8 cellular contexts compared by ENCODE assay signal in the genomic region with DNA sequence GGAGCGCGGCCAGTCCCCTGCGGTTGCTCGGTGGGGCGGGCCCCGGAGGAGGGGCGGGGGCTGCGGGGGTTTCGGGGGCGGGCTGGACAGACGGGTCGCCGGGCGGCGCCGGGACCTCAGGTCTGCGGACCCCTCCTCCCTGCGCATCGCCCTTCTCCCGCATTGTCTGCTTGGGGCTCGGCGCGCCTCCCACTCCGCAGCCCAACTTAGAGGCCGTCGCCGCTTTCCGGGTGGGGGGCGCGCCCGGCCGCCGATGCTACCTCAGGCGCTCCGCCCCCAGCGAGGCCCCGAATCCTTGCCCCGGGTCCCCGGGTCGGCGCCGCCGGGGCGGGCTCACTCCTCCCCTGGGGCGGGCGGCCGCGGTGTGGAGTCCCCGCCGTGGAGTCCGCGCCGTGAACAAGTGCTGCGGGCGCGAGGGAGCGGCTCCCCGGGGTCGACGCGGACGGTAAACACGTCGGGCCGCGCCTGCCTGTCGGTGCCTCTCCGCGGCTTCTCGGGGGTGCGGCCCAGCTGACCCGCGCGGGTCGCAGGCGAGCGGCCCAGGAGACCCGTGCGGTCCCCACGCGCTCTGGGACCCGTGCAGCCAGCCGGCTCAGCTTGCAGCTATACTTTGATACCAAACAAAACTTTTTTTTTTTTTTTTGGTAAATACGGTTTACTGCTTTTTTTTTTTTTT. TPM values are rescaled to one million over a fixed set of nuclear protein-coding genes. Genes with fewer than 3 reads are reported as not detected.
DNase-seq lines count a peak whose midpoint lies in the region; ATAC-seq, FAIRE-seq and TF ChIP-seq lines count a peak whose summit lies in the region.

No MANE protein-coding gene starts in this region.

- H3K9me3 ChIP-seq in K562 (replicated peaks; ENCODE audit: control insufficient read depth, insufficient read depth, low read depth, low read length), result no peaks in the 10 kb centered on the region
- H3K9me3 ChIP-seq in kidney (ENCODE audit: control insufficient read depth in 1 of 2, low read length in 2 of 2), result no peaks in the 10 kb centered on the region

- H3K36me3 ChIP-seq in K562 (ENCODE audit: control insufficient read depth, insufficient read depth, low read length) (no peaks in the 10 kb centered on the region), kidney (ENCODE audit: control insufficient read depth in 1 of 2, insufficient read depth in 2 of 2, low read length in 2 of 2) (no peaks in the 10 kb centered on the region)

- peaks cover 21% of the 10 kb centered on the region for H3K36me3 Mint-ChIP-seq in T-helper 2 cell treated with Interferon-gamma antibody and Interleukin-4, amounts not matched to agents 5 μg/mL and 100 μg/mL, for 36 hours (ENCODE audit: low read depth)

- DNase-seq in NOMO-1 treated with DMSO at 0.1 percent for 48 hours (lab: John Stamatoyannopoulos, UW; ENCODE audit: unreplicated experiment) (peak; percentile 21), NOMO-1 treated with dmso at 0.1 percent for 144 hours (lab: John Stamatoyannopoulos, UW; ENCODE audit: unreplicated experiment) (no peak), K562 (ENCODE audit: extremely low read depth in 1 of 4, low spot score in 3 of 4) (peak in 3 of 4 experiments; percentile 6 to 33 (median 33)), kidney (peak; percentile 88), Ammon's horn (ENCODE audit: low spot score) (no peak)
- DNase-seq in T-helper 2 cell treated with Interferon-gamma antibody and Interleukin-4, amounts not matched to agents 5 μg/mL and 100 μg/mL, for 36 hours (ENCODE audit: low spot score), result peak; percentile 60
- peak; percentile 61 for DNase-seq in stimulated activated CD4-positive, alpha-beta T cell treated with anti-CD3 and anti-CD28 coated beads, Interleukin-4, amount 100 ng/mL, for 1 hour

- H3K9me1 ChIP-seq in K562 (ENCODE audit: control insufficient read depth, insufficient read depth, low read length), result no peaks in the 10 kb centered on the region

- H3K4me3 Mint-ChIP-seq in T-helper 2 cell treated with Interferon-gamma antibody and Interleukin-4, amounts not matched to agents 5 μg/mL and 100 μg/mL, for 36 hours, result peak overlapping the region; percentile 95

- H3K27me3 Mint-ChIP-seq in T-helper 2 cell treated with Interferon-gamma antibody and Interleukin-4, amounts not matched to agents 5 μg/mL and 100 μg/mL, for 36 hours (ENCODE audit: low read depth), result no peaks in the 10 kb centered on the region

- intact Hi-C loops in K562 (cut with micrococcal nuclease) (no loop called here), kidney (cut with DNase I) (no loop called here)

- peak overlapping the region; percentile 59; the same call in 1 of the 2 replicates for H2AFZ ChIP-seq in K562 (ENCODE audit: low read depth, low read length)

- CTCF ChIA-PET in K562 (lab: Yijun Ruan, JAX; ENCODE audit: low intra/inter-chr PET ratio), result no interaction called here

- H3K27ac ChIP-seq in K562 (ENCODE audit: extremely low read depth, low read depth, low read length), result no peak overlapping the region
- H3K27ac ChIP-seq in kidney (ENCODE audit: low read depth in 2 of 2, low read length in 2 of 2), result peak overlapping the region; percentile 64 to 75

- H3K4me1 Mint-ChIP-seq in T-helper 2 cell treated with Interferon-gamma antibody and Interleukin-4, amounts not matched to agents 5 μg/mL and 100 μg/mL, for 36 hours (ENCODE audit: low read depth), result peaks cover 46% of the 10 kb centered on the region

- TF ChIP-seq CTCF in K562 (IDR thresholded peaks at IDR 0.05 in 2 of 3, conservative IDR thresholded peaks at IDR 0.05 in 1 of 3; ENCODE audit: insufficient read depth in 2 of 3, low read depth in 1 of 3, low read length in 3 of 3) (no peak), kidney (IDR thresholded peaks at IDR 0.05; ENCODE audit: borderline replicate concordance, extremely low read depth, insufficient read depth) (no peak)

- 30% methylated on average over 28 of the region's 84 CpGs for WGBS in K562 (ENCODE audit: insufficient coverage, low coverage, missing lambda C conversion rate)

- no peaks in the 10 kb centered on the region for H4K20me1 ChIP-seq in K562 (replicated peaks; ENCODE audit: control insufficient read depth, insufficient read depth, low read length)

- in situ Hi-C loops in K562 (cut with MboI), result no loop called here

- BruUV-seq in K562 (replicated peaks; lab: Mats Ljungman, UMichigan), result no TSS peak

- peak; percentile 37 for ATAC-seq in HG03135 (IDR thresholded peaks at IDR 0.05; ENCODE audit: unreplicated experiment)
- peak; percentile 50 for ATAC-seq in K562

- H3K4me2 ChIP-seq in K562 (ENCODE audit: insufficient read depth, low read length), result 0 out of 2 replicates have a peak overlapping the region, but pooled peaks have one; percentile 58

- H3K27ac Mint-ChIP-seq in T-helper 2 cell treated with Interferon-gamma antibody and Interleukin-4, amounts not matched to agents 5 μg/mL and 100 μg/mL, for 36 hours, result peak overlapping the region; percentile 87

- peaks cover 3 to 9% of the 10 kb centered on the region in 2 experiments; a peak in 3 of 5 replicates for H3K4me1 ChIP-seq in K562 (replicated peaks in 1 of 2; ENCODE audit: control insufficient read depth in 2 of 2, insufficient read depth in 2 of 2, low read length in 2 of 2)
- H3K4me1 ChIP-seq in kidney (ENCODE audit: control insufficient read depth in 1 of 2, insufficient read depth in 1 of 2, low read depth in 1 of 2, low read length in 2 of 2), result peaks cover 0 to 8% of the 10 kb centered on the region in 2 donors

- H3K4me3 ChIP-seq in K562, result peak overlapping the region; percentile 28; the same call in 1 of the 2 replicates
- peak overlapping the region; percentile 52 to 59 for H3K4me3 ChIP-seq in kidney (ENCODE audit: low read length in 2 of 2)

- no peak for TF ChIP-seq POLR2A in K562 (conservative IDR thresholded peaks at IDR 0.05)

- H3K27me3 ChIP-seq in K562 (ENCODE audit: control insufficient read depth in 2 of 2, insufficient read depth in 2 of 2, low read length in 2 of 2), result peaks cover 6 to 12% of the 10 kb centered on the region in 2 experiments; a peak in 2 of 5 replicates

- no peaks in the 10 kb centered on the region for H3K9me3 Mint-ChIP-seq in T-helper 2 cell treated with Interferon-gamma antibody and Interleukin-4, amounts not matched to agents 5 μg/mL and 100 μg/mL, for 36 hours

- TF ChIP-seq RAD21 in K562 (CRISPR knock-in tag; conservative IDR thresholded peaks at IDR 0.05 in 1 of 2, IDR thresholded peaks at IDR 0.05 in 1 of 2), result no peak

- H3K9ac ChIP-seq in K562 (ENCODE audit: insufficient read depth in 1 of 2, low read depth in 2 of 2, low read length in 2 of 2) (peak overlapping the region in 1 of 2 experiments; percentile 84; a peak in 1 of 4 replicates), kidney (ENCODE audit: low read length in 2 of 2) (peak overlapping the region in 1 of 2 donors; percentile 64)

- FAIRE-seq in K562 (lab: Jason Lieb, UNC), result no peak
- no peak for FAIRE-seq in kidney (lab: Jason Lieb, UNC)

- TF ChIP-seq EP300 in K562 (IDR thresholded peaks at IDR 0.05; ENCODE audit: low read length), result no peak

- POLR2A ChIA-PET in K562 (lab: Yijun Ruan, JAX), result interaction anchor here (0.6 kb wide), 1 partner anchor 48 kb away, joined by 3 read pairs; no protein-coding TSS in a partner anchor

- no peaks in the 10 kb centered on the region for H3K79me2 ChIP-seq in K562 (ENCODE audit: control insufficient read depth, insufficient read depth, low read length)

TF ChIP-seq in K562, 482 proteins besides CTCF, POLR2A, EP300 and RAD21:
- TF ChIP-seq CREM (IDR thresholded peaks at IDR 0.05; ENCODE audit: low read depth) (no peak), RBM39 (optimal IDR thresholded peaks at IDR 0.05; ENCODE audit: low read depth, low read length) (no peak), SP2 (IDR thresholded peaks at IDR 0.05; ENCODE audit: extremely low read depth, low read depth, low read length, poor library complexity, severe bottlenecking) (no peak), NR2F6 (CRISPR knock-in tag; IDR thresholded peaks at IDR 0.05) (no peak), HSF4 (CRISPR knock-in tag; IDR thresholded peaks at IDR 0.05; ENCODE audit: borderline replicate concordance) (no peak)
- TF ChIP-seq, protein P1, sequence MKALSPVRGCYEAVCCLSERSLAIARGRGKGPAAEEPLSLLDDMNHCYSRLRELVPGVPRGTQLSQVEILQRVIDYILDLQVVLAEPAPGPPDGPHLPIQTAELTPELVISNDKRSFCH (CRISPR knock-in tag; IDR thresholded peaks at IDR 0.05), result no peak
- TF ChIP-seq, protein P1 (tag; IDR thresholded peaks at IDR 0.05), result no peak
- TF ChIP-seq, protein P2, sequence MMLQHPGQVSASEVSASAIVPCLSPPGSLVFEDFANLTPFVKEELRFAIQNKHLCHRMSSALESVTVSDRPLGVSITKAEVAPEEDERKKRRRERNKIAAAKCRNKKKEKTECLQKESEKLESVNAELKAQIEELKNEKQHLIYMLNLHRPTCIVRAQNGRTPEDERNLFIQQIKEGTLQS (IDR thresholded peaks at IDR 0.05), result no peak
- TF ChIP-seq, protein P2 (CRISPR knock-in tag; conservative IDR thresholded peaks at IDR 0.05), result no peak
TF ChIP-seq in K562: peak in this region for 0.

RNA-seq across cellular contexts. Expression of a gene that starts 0.6 kb away (rescaled TPM):
- total RNA-seq in K562 (2011; cell fraction: chromatin; rRNA removed; ENCODE audit: low replicate concordance), result 1.5 and 4.9 TPM in 2 replicates
- 0.53 and 3.8 TPM in 2 replicates for total RNA-seq in K562 (2011; cell fraction: nucleolus; rRNA removed)
- total RNA-seq in K562 (2011; cell fraction: nucleoplasm; rRNA removed), result 2.4 and 5.6 TPM in 2 replicates
- 0.23 and 0.61 TPM in 2 replicates for total RNA-seq in K562 (2014; rRNA removed)
- total RNA-seq in K562 (2014; rRNA removed; fragmentation: Illumina TruSeq; extraction: Trizol), result 0.58 and 0.70 TPM in 2 replicates
- 0.65 and 0.90 TPM in 2 replicates for total RNA-seq in K562 (2015; rRNA removed; fragmentation: Illumina TruSeq; extraction: Trizol)
- 1.7 and 2.6 TPM in 2 replicates for total RNA-seq in K562 (2021)
- 0.01 and 0.42 TPM in 2 replicates for polyA plus RNA-seq in K562 (2011; rRNA removed)
- 0.01 and 0.28 TPM in 2 replicates for polyA plus RNA-seq in K562 (2011; cell fraction: cytosol; rRNA removed)
- 0.20 and 0.58 TPM in 2 replicates for polyA plus RNA-seq in K562 (2011; cell fraction: nucleus; rRNA removed)
- 0.20 and 0.72 TPM in 2 replicates for polyA plus RNA-seq in K562 (2012)
- polyA plus RNA-seq in K562 (2014; fragmentation: Illumina TruSeq; extraction: Trizol), result 0.28 and 0.51 TPM in 2 replicates
- under 1 TPM; 0.03 to 0.14 TPM for polyA plus RNA-seq in K562 (2014; fragmentation: Nextera tagmentation; extraction: Ambion mirVana)
- polyA plus RNA-seq in K562 (2014; rRNA removed), result 0.15 and 0.16 TPM in 2 replicates
- 0.36 and 1.6 TPM in 2 replicates for polyA minus RNA-seq in K562 (2011; rRNA and poly(A)+ RNA removed)
- polyA minus RNA-seq in K562 (2011; cell fraction: cytosol; rRNA and poly(A)+ RNA removed), result 1.0 and 1.4 TPM in 2 replicates
- polyA minus RNA-seq in K562 (2011; cell fraction: nucleus; rRNA and poly(A)+ RNA removed), result 0.67 and 1.3 TPM in 2 replicates
- total RNA-seq in kidney, result 174 TPM
- polyA plus RNA-seq in kidney (ENCODE audit: insufficient read depth, low read depth, low replicate concordance), result 18.8 TPM

Comparison
In these comparisons a context has a peak if more than half of its experiments do, and no peak if none do; other contexts are left out.
1. DNase-seq: peak in NOMO-1 treated with DMSO at 0.1 percent for 48 hours (single experiment), T-helper 2 cell treated with Interferon-gamma antibody and Interleukin-4, amounts not matched to agents 5 μg/mL and 100 μg/mL, for 36 hours (single experiment), K562 (3 of 4), kidney (single experiment) and stimulated activated CD4-positive, alpha-beta T cell treated with anti-CD3 and anti-CD28 coated beads, Interleukin-4, amount 100 ng/mL, for 1 hour (single experiment); none in NOMO-1 treated with dmso at 0.1 percent for 144 hours (single experiment) and Ammon's horn (single experiment).
2. RNA of a gene that starts 0.6 kb away (total RNA-seq): 174 TPM in kidney (single experiment); 0.23 to 5.6 TPM in K562; every median in the first group is over 10 times any median in the second.